ENCODE assay signal across 11 cellular contexts in genomic region chr19:47485210-47485609, GRCh38. TPM values are rescaled to one million over a fixed set of nuclear protein-coding genes. Genes with fewer than 3 reads are reported as not detected.
DNase-seq lines count a peak whose midpoint lies in the region; ATAC-seq, FAIRE-seq and TF ChIP-seq lines count a peak whose summit lies in the region.
"Had no signal": no experiment of that assay in that cellular context is flagged by ENCODE, and none has a peak within 500 bp of the region (broad histone marks: within the 10 kb centered on the region; RNA-seq: fewer than 3 reads in every experiment).

No MANE protein-coding gene starts in this region.

- no peaks in the 10 kb centered on the region for H3K27me3 ChIP-seq in keratinocyte (ENCODE audit: control insufficient read depth, extremely low read depth, insufficient read depth, low read length)

- peak overlapping the region; percentile 99 for H3K4me2 ChIP-seq in keratinocyte (ENCODE audit: control insufficient read depth, extremely low read depth, insufficient read depth, low read depth, low read length)

- no peaks in the 10 kb centered on the region for H3K9me3 ChIP-seq in keratinocyte (ENCODE audit: control insufficient read depth, low read depth, low read length)

- no peak for DNase-seq in stimulated activated naive CD8-positive, alpha-beta T cell treated with anti-CD3 and anti-CD28 coated beads, Interleukin-15, Interleukin-2, amounts not matched to agents 100 U/mL and 50 U/mL, for 24 hours
- DNase-seq in activated CD4-positive, alpha-beta memory T cell treated with anti-CD3 and anti-CD28 coated beads, Interleukin-2, amount 10 ng/mL, durations not matched to agents 7 days and 5 days = peak; percentile 28
- DNase-seq in keratinocyte (ENCODE audit: low read depth, low spot score) = no peak
- no peak for DNase-seq in Ammon's horn (ENCODE audit: low spot score)
- DNase-seq in NOMO-1 (lab: John Stamatoyannopoulos, UW; ENCODE audit: unreplicated experiment in 2 of 2) = no peak
- DNase-seq: H7 had no signal

- H3K27me3 Mint-ChIP-seq in stimulated activated naive CD8-positive, alpha-beta T cell treated with anti-CD3 and anti-CD28 coated beads, Interleukin-15, Interleukin-2, amounts not matched to agents 100 ng/mL and 50 ng/mL, for 24 hours = no peaks in the 10 kb centered on the region
- H3K27me3 Mint-ChIP-seq in activated CD4-positive, alpha-beta memory T cell treated with anti-CD3 and anti-CD28 coated beads, Interleukin-2, amount 10 ng/mL, durations not matched to agents 7 days and 5 days = no peaks in the 10 kb centered on the region

- FAIRE-seq in keratinocyte (lab: Jason Lieb, UNC) = no peak
- FAIRE-seq: HTR-8/SVneo had no signal

- no peak overlapping the region for H3K9ac ChIP-seq in keratinocyte (ENCODE audit: control insufficient read depth, extremely low read depth, insufficient read depth, low read length)

- peak overlapping the region; percentile 96 for H3K27ac Mint-ChIP-seq in stimulated activated naive CD8-positive, alpha-beta T cell treated with anti-CD3 and anti-CD28 coated beads, Interleukin-15, Interleukin-2, amounts not matched to agents 100 ng/mL and 50 ng/mL, for 24 hours
- peak overlapping the region; percentile 94 for H3K27ac Mint-ChIP-seq in activated CD4-positive, alpha-beta memory T cell treated with anti-CD3 and anti-CD28 coated beads, Interleukin-2, amount 10 ng/mL, durations not matched to agents 7 days and 5 days

- no peak overlapping the region for H2AFZ ChIP-seq in keratinocyte (ENCODE audit: control insufficient read depth, low read length)

- CTCF ChIA-PET in activated CD4-positive, alpha-beta memory T cell treated with anti-CD3 and anti-CD28 coated beads, Interleukin-2, amount 10 ng/mL, durations not matched to agents 7 days and 5 days (lab: Charles Lee) = interaction anchor here (0.6 to 3.3 kb wide), 10 partner anchors 16 to 233 kb away, joined by 3 to 33 read pairs (median 8); partner anchors contain the start of gene NAPA

- no peaks in the 10 kb centered on the region for H4K20me1 ChIP-seq in keratinocyte (ENCODE audit: control insufficient read depth, extremely low read depth, insufficient read depth, low read length)

- no peak overlapping the region for H3K27ac ChIP-seq in keratinocyte (ENCODE audit: control insufficient read depth, insufficient read depth, low read length)

- H3K79me2 ChIP-seq in keratinocyte (ENCODE audit: control insufficient read depth, insufficient read depth, low read length) = no peaks in the 10 kb centered on the region

- no peak for ATAC-seq in stimulated activated naive CD8-positive, alpha-beta T cell treated with anti-CD3 and anti-CD28 coated beads, Interleukin-15, Interleukin-2, amounts not matched to agents 100 U/mL and 50 U/mL, for 24 hours
- ATAC-seq in activated CD4-positive, CD25-positive, alpha-beta regulatory T cell treated with anti-CD3 and anti-CD28 coated beads, Interleukin-2, amount 50 U/mL, for 24 hours = no peak
- ATAC-seq in GM18517 (IDR thresholded peaks at IDR 0.05; ENCODE audit: unreplicated experiment) = no peak

- H3K9me1 ChIP-seq in keratinocyte (ENCODE audit: control insufficient read depth, extremely low read depth, insufficient read depth, low read length) = no peaks in the 10 kb centered on the region

- H3K4me1 Mint-ChIP-seq in stimulated activated naive CD8-positive, alpha-beta T cell treated with anti-CD3 and anti-CD28 coated beads, Interleukin-15, Interleukin-2, amounts not matched to agents 100 ng/mL and 50 ng/mL, for 24 hours (ENCODE audit: low read depth) = peaks cover 36% of the 10 kb centered on the region
- peaks cover 31% of the 10 kb centered on the region for H3K4me1 Mint-ChIP-seq in activated CD4-positive, alpha-beta memory T cell treated with anti-CD3 and anti-CD28 coated beads, Interleukin-2, amount 10 ng/mL, durations not matched to agents 7 days and 5 days

- H3K4me3 Mint-ChIP-seq in stimulated activated naive CD8-positive, alpha-beta T cell treated with anti-CD3 and anti-CD28 coated beads, Interleukin-15, Interleukin-2, amounts not matched to agents 100 ng/mL and 50 ng/mL, for 24 hours = peak overlapping the region; percentile 92
- peak overlapping the region; percentile 96 for H3K4me3 Mint-ChIP-seq in activated CD4-positive, alpha-beta memory T cell treated with anti-CD3 and anti-CD28 coated beads, Interleukin-2, amount 10 ng/mL, durations not matched to agents 7 days and 5 days

- TF ChIP-seq CTCF in keratinocyte (optimal IDR thresholded peaks at IDR 0.05 in 1 of 3, IDR thresholded peaks at IDR 0.05 in 1 of 3, conservative IDR thresholded peaks at IDR 0.05 in 1 of 3; ENCODE audit: extremely low read depth in 1 of 3, insufficient read depth in 2 of 3, low read length in 3 of 3) = no peak

- peaks cover 12 to 19% of the 10 kb centered on the region in 2 experiments for H3K36me3 ChIP-seq in keratinocyte (ENCODE audit: control insufficient read depth in 2 of 2, extremely low read depth in 1 of 2, insufficient read depth in 2 of 2, low read length in 2 of 2)

- H3K9me3 Mint-ChIP-seq in stimulated activated naive CD8-positive, alpha-beta T cell treated with anti-CD3 and anti-CD28 coated beads, Interleukin-15, Interleukin-2, amounts not matched to agents 100 ng/mL and 50 ng/mL, for 24 hours = no peaks in the 10 kb centered on the region
- no peaks in the 10 kb centered on the region for H3K9me3 Mint-ChIP-seq in activated CD4-positive, alpha-beta memory T cell treated with anti-CD3 and anti-CD28 coated beads, Interleukin-2, amount 10 ng/mL, durations not matched to agents 7 days and 5 days

- dilution Hi-C loops in keratinocyte (cut with MboI; ENCODE audit: extremely low pct_ligation_motif_present, low sequenced_read_pairs) = no loop called here

- POLR2A ChIA-PET in activated CD4-positive, alpha-beta memory T cell treated with anti-CD3 and anti-CD28 coated beads, Interleukin-2, amount 10 ng/mL, durations not matched to agents 7 days and 5 days (lab: Charles Lee) = interaction anchor here (0.6 to 3.0 kb wide), 8 partner anchors 17 to 125 kb away, joined by 3 to 16 read pairs (median 6); no protein-coding TSS in a partner anchor

- peaks cover 13% of the 10 kb centered on the region for H3K4me1 ChIP-seq in keratinocyte (ENCODE audit: control insufficient read depth, extremely low read depth, insufficient read depth, low read length)

- peaks cover 12% of the 10 kb centered on the region for H3K36me3 Mint-ChIP-seq in stimulated activated naive CD8-positive, alpha-beta T cell treated with anti-CD3 and anti-CD28 coated beads, Interleukin-15, Interleukin-2, amounts not matched to agents 100 ng/mL and 50 ng/mL, for 24 hours (ENCODE audit: low read depth)
- peaks cover 20% of the 10 kb centered on the region for H3K36me3 Mint-ChIP-seq in activated CD4-positive, alpha-beta memory T cell treated with anti-CD3 and anti-CD28 coated beads, Interleukin-2, amount 10 ng/mL, durations not matched to agents 7 days and 5 days (ENCODE audit: low read depth)

- H3K4me3 ChIP-seq in keratinocyte (ENCODE audit: control insufficient read depth in 2 of 3, extremely low read depth in 1 of 3, insufficient read depth in 2 of 3, low read depth in 1 of 3, low read length in 3 of 3) = no peak overlapping the region

RNA-seq across cellular contexts. Expression of gene KPTN, which starts 1.2 kb away (rescaled TPM):
- total RNA-seq in activated CD4-positive, alpha-beta memory T cell treated with anti-CD3 and anti-CD28 coated beads, Interleukin-2, amount 10 ng/mL, durations not matched to agents 7 days and 5 days = 1 to 10 TPM; 6.6 to 7.7 TPM
- 7.0 to 10.2 TPM (median 7.3 TPM) in 3 replicates for polyA plus RNA-seq in keratinocyte
- 4.0 TPM for polyA plus RNA-seq in keratinocyte (2011; ENCODE audit: low read depth)
- polyA plus RNA-seq in keratinocyte (2011; cell fraction: cytosol; rRNA removed) = 4.4 and 5.9 TPM in 2 replicates
- polyA plus RNA-seq in keratinocyte (2011; cell fraction: nucleus; rRNA removed) = 19.2 and 21.7 TPM in 2 replicates
- polyA plus RNA-seq in keratinocyte (2012; ENCODE audit: low replicate concordance) = 7.0 and 8.9 TPM in 2 replicates
- polyA minus RNA-seq in keratinocyte = 5.8 to 11.3 TPM (median 6.8 TPM) in 3 replicates
- polyA minus RNA-seq in keratinocyte (2011; cell fraction: cytosol; rRNA and poly(A)+ RNA removed) = 6.7 TPM
- 4.5 and 5.8 TPM in 2 replicates for polyA minus RNA-seq in keratinocyte (2011; cell fraction: nucleus; rRNA and poly(A)+ RNA removed)

RNA-seq across cellular contexts. Expression of gene SLC8A2, which starts 13.5 kb away (rescaled TPM):
- total RNA-seq in activated CD4-positive, alpha-beta memory T cell treated with anti-CD3 and anti-CD28 coated beads, Interleukin-2, amount 10 ng/mL, durations not matched to agents 7 days and 5 days = not detected
- 0.03 to 0.17 TPM (median 0.04 TPM) in 3 replicates for polyA plus RNA-seq in keratinocyte
- 0.44 TPM for polyA plus RNA-seq in keratinocyte (2011; ENCODE audit: low read depth)
- 0.06 and 0.15 TPM in 2 replicates for polyA plus RNA-seq in keratinocyte (2011; cell fraction: cytosol; rRNA removed)
- 0.41 and 0.45 TPM in 2 replicates for polyA plus RNA-seq in keratinocyte (2011; cell fraction: nucleus; rRNA removed)
- polyA plus RNA-seq in keratinocyte (2012; ENCODE audit: low replicate concordance) = 0.14 and 0.28 TPM in 2 replicates
- 0.07 to 1.3 TPM in 2 of 3 replicates, not detected in the other for polyA minus RNA-seq in keratinocyte
- polyA minus RNA-seq in keratinocyte (2011; cell fraction: cytosol; rRNA and poly(A)+ RNA removed) = 0.58 TPM
- polyA minus RNA-seq in keratinocyte (2011; cell fraction: nucleus; rRNA and poly(A)+ RNA removed) = 0.21 TPM in 1 of 2 replicates, not detected in the other
- total RNA-seq: NCI-H460 had no signal

RNA-seq across cellular contexts. Expression of gene NAPA, which starts 29.7 kb away (rescaled TPM):
- 100 to 1,000 TPM; 117 to 119 TPM for total RNA-seq in activated CD4-positive, alpha-beta memory T cell treated with anti-CD3 and anti-CD28 coated beads, Interleukin-2, amount 10 ng/mL, durations not matched to agents 7 days and 5 days
- polyA plus RNA-seq in keratinocyte = 89.0 to 109 TPM (median 99.8 TPM) in 3 replicates
- 46.1 TPM for polyA plus RNA-seq in keratinocyte (2011; ENCODE audit: low read depth)
- polyA plus RNA-seq in keratinocyte (2011; cell fraction: cytosol; rRNA removed) = 92.6 and 132 TPM in 2 replicates
- 83.4 and 109 TPM in 2 replicates for polyA plus RNA-seq in keratinocyte (2011; cell fraction: nucleus; rRNA removed)
- polyA plus RNA-seq in keratinocyte (2012; ENCODE audit: low replicate concordance) = 80.8 and 130 TPM in 2 replicates
- 118 to 256 TPM (median 164 TPM) in 3 replicates for polyA minus RNA-seq in keratinocyte
- 175 TPM for polyA minus RNA-seq in keratinocyte (2011; cell fraction: cytosol; rRNA and poly(A)+ RNA removed)
- polyA minus RNA-seq in keratinocyte (2011; cell fraction: nucleus; rRNA and poly(A)+ RNA removed) = 56.7 and 65.0 TPM in 2 replicates
